1 cellular context compared by ENCODE assay signal in the genomic region with DNA sequence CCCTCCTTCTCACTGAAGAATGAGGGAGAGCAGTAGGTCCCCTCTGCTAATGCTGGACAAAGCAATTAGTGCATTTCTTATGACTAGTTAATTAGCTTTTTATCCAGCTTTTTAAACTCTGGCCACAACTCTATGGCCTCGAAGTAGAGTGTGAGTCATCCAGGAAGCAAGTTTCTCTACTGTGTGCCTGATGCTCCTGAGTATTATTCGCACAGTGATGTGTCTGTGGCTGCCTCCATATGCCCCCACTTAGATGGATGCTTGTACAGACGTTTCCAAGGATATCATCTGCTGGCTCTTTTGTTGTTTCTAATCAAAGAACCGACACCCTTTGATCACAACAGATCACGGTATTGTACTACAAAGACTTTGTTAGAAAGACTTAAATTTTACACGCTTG.
TF ChIP-seq lines count a peak whose summit lies in the region.

No MANE protein-coding gene starts in this region.

TF ChIP-seq in HepG2, 621 proteins besides CTCF, POLR2A, EP300 and RAD21 (continued from another document and continues in another):
- TF ChIP-seq, protein P1, sequence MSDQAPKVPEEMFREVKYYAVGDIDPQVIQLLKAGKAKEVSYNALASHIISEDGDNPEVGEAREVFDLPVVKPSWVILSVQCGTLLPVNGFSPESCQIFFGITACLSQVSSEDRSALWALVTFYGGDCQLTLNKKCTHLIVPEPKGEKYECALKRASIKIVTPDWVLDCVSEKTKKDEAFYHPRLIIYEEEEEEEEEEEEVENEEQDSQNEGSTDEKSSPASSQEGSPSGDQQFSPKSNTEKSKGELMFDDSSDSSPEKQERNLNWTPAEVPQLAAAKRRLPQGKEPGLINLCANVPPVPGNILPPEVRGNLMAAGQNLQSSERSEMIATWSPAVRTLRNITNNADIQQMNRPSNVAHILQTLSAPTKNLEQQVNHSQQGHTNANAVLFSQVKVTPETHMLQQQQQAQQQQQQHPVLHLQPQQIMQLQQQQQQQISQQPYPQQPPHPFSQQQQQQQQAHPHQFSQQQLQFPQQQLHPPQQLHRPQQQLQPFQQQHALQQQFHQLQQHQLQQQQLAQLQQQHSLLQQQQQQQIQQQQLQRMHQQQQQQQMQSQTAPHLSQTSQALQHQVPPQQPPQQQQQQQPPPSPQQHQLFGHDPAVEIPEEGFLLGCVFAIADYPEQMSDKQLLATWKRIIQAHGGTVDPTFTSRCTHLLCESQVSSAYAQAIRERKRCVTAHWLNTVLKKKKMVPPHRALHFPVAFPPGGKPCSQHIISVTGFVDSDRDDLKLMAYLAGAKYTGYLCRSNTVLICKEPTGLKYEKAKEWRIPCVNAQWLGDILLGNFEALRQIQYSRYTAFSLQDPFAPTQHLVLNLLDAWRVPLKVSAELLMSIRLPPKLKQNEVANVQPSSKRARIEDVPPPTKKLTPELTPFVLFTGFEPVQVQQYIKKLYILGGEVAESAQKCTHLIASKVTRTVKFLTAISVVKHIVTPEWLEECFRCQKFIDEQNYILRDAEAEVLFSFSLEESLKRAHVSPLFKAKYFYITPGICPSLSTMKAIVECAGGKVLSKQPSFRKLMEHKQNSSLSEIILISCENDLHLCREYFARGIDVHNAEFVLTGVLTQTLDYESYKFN (CRISPR knock-in tag; conservative IDR thresholded peaks at IDR 0.05) = no peak
- no peak for TF ChIP-seq TSC22D2 (CRISPR knock-in tag; IDR thresholded peaks at IDR 0.05; ENCODE audit: borderline replicate concordance)
- no peak for TF ChIP-seq ZNF207 (IDR thresholded peaks at IDR 0.05; ENCODE audit: borderline replicate concordance)
- TF ChIP-seq, protein P2, sequence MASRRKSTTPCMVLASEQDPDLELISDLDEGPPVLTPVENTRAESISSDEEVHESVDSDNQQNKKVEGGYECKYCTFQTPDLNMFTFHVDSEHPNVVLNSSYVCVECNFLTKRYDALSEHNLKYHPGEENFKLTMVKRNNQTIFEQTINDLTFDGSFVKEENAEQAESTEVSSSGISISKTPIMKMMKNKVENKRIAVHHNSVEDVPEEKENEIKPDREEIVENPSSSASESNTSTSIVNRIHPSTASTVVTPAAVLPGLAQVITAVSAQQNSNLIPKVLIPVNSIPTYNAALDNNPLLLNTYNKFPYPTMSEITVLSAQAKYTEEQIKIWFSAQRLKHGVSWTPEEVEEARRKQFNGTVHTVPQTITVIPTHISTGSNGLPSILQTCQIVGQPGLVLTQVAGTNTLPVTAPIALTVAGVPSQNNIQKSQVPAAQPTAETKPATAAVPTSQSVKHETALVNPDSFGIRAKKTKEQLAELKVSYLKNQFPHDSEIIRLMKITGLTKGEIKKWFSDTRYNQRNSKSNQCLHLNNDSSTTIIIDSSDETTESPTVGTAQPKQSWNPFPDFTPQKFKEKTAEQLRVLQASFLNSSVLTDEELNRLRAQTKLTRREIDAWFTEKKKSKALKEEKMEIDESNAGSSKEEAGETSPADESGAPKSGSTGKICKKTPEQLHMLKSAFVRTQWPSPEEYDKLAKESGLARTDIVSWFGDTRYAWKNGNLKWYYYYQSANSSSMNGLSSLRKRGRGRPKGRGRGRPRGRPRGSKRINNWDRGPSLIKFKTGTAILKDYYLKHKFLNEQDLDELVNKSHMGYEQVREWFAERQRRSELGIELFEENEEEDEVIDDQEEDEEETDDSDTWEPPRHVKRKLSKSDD (CRISPR knock-in tag; IDR thresholded peaks at IDR 0.05; ENCODE audit: low read depth) = no peak
- TF ChIP-seq MXI1 (IDR thresholded peaks at IDR 0.05; ENCODE audit: borderline replicate concordance, low read depth, low read length) = peak; percentile 15; the same call in 1 of the 3 replicates
- TF ChIP-seq SYNCRIP (IDR thresholded peaks at IDR 0.05; ENCODE audit: insufficient read depth, low read depth, low read length) = no peak
- no peak for TF ChIP-seq HDAC1 (CRISPR knock-in tag; IDR thresholded peaks at IDR 0.05)
- TF ChIP-seq SOX5 (CRISPR knock-in tag; IDR thresholded peaks at IDR 0.05; ENCODE audit: borderline replicate concordance) = peak; percentile 11; the same call in 1 of the 2 replicates
- TF ChIP-seq SNRNP70 (IDR thresholded peaks at IDR 0.05; ENCODE audit: low read depth, low read length) = no peak
- no peak for TF ChIP-seq SOX13 (IDR thresholded peaks at IDR 0.05)
- TF ChIP-seq SOX13 (CRISPR knock-in tag; conservative IDR thresholded peaks at IDR 0.05 in 1 of 2, IDR thresholded peaks at IDR 0.05 in 1 of 2) = peak in 1 of 2 experiments; percentile 19; a peak in 1 of 4 replicates
- no peak for TF ChIP-seq ZNF468 (CRISPR knock-in tag; IDR thresholded peaks at IDR 0.05)
- TF ChIP-seq REL (CRISPR knock-in tag; conservative IDR thresholded peaks at IDR 0.05) = no peak
- TF ChIP-seq, protein P3, sequence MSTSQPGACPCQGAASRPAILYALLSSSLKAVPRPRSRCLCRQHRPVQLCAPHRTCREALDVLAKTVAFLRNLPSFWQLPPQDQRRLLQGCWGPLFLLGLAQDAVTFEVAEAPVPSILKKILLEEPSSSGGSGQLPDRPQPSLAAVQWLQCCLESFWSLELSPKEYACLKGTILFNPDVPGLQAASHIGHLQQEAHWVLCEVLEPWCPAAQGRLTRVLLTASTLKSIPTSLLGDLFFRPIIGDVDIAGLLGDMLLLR (CRISPR knock-in tag; IDR thresholded peaks at IDR 0.05) = no peak
- TF ChIP-seq, protein P4, sequence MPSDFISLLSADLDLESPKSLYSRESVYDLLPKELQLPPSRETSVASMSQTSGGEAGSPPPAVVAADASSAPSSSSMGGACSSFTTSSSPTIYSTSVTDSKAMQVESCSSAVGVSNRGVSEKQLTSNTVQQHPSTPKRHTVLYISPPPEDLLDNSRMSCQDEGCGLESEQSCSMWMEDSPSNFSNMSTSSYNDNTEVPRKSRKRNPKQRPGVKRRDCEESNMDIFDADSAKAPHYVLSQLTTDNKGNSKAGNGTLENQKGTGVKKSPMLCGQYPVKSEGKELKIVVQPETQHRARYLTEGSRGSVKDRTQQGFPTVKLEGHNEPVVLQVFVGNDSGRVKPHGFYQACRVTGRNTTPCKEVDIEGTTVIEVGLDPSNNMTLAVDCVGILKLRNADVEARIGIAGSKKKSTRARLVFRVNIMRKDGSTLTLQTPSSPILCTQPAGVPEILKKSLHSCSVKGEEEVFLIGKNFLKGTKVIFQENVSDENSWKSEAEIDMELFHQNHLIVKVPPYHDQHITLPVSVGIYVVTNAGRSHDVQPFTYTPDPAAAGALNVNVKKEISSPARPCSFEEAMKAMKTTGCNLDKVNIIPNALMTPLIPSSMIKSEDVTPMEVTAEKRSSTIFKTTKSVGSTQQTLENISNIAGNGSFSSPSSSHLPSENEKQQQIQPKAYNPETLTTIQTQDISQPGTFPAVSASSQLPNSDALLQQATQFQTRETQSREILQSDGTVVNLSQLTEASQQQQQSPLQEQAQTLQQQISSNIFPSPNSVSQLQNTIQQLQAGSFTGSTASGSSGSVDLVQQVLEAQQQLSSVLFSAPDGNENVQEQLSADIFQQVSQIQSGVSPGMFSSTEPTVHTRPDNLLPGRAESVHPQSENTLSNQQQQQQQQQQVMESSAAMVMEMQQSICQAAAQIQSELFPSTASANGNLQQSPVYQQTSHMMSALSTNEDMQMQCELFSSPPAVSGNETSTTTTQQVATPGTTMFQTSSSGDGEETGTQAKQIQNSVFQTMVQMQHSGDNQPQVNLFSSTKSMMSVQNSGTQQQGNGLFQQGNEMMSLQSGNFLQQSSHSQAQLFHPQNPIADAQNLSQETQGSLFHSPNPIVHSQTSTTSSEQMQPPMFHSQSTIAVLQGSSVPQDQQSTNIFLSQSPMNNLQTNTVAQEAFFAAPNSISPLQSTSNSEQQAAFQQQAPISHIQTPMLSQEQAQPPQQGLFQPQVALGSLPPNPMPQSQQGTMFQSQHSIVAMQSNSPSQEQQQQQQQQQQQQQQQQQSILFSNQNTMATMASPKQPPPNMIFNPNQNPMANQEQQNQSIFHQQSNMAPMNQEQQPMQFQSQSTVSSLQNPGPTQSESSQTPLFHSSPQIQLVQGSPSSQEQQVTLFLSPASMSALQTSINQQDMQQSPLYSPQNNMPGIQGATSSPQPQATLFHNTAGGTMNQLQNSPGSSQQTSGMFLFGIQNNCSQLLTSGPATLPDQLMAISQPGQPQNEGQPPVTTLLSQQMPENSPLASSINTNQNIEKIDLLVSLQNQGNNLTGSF (CRISPR knock-in tag; IDR thresholded peaks at IDR 0.05) = no peak
- no peak for TF ChIP-seq IRX3 (CRISPR knock-in tag; IDR thresholded peaks at IDR 0.05; ENCODE audit: borderline replicate concordance, low read depth)
- no peak for TF ChIP-seq SNAPC2 (CRISPR knock-in tag; IDR thresholded peaks at IDR 0.05)
- no peak for TF ChIP-seq ZNF775 (CRISPR knock-in tag; IDR thresholded peaks at IDR 0.05; ENCODE audit: borderline replicate concordance)
- TF ChIP-seq, protein P5, sequence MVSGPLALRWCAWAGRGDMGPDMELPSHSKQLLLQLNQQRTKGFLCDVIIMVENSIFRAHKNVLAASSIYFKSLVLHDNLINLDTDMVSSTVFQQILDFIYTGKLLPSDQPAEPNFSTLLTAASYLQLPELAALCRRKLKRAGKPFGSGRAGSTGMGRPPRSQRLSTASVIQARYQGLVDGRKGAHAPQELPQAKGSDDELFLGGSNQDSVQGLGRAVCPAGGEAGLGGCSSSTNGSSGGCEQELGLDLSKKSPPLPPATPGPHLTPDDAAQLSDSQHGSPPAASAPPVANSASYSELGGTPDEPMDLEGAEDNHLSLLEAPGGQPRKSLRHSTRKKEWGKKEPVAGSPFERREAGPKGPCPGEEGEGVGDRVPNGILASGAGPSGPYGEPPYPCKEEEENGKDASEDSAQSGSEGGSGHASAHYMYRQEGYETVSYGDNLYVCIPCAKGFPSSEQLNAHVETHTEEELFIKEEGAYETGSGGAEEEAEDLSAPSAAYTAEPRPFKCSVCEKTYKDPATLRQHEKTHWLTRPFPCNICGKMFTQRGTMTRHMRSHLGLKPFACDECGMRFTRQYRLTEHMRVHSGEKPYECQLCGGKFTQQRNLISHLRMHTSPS (CRISPR knock-in tag; IDR thresholded peaks at IDR 0.05; ENCODE audit: low read depth) = no peak
- no peak for TF ChIP-seq TBX2 (CRISPR knock-in tag; IDR thresholded peaks at IDR 0.05; ENCODE audit: borderline replicate concordance)
- no peak for TF ChIP-seq EHMT2 (IDR thresholded peaks at IDR 0.05; ENCODE audit: borderline replicate concordance, low read depth, low read length)
- peak; percentile 50; the same call in 1 of the 2 replicates for TF ChIP-seq MED1 (CRISPR knock-in tag; IDR thresholded peaks at IDR 0.05)
- no peak for TF ChIP-seq STAT5B (CRISPR knock-in tag; IDR thresholded peaks at IDR 0.05)
- TF ChIP-seq ZFP1 (CRISPR knock-in tag; IDR thresholded peaks at IDR 0.05) = no peak
- no peak for TF ChIP-seq ZNF660 (CRISPR knock-in tag; IDR thresholded peaks at IDR 0.05; ENCODE audit: borderline replicate concordance, low read depth)
- TF ChIP-seq, protein P6, sequence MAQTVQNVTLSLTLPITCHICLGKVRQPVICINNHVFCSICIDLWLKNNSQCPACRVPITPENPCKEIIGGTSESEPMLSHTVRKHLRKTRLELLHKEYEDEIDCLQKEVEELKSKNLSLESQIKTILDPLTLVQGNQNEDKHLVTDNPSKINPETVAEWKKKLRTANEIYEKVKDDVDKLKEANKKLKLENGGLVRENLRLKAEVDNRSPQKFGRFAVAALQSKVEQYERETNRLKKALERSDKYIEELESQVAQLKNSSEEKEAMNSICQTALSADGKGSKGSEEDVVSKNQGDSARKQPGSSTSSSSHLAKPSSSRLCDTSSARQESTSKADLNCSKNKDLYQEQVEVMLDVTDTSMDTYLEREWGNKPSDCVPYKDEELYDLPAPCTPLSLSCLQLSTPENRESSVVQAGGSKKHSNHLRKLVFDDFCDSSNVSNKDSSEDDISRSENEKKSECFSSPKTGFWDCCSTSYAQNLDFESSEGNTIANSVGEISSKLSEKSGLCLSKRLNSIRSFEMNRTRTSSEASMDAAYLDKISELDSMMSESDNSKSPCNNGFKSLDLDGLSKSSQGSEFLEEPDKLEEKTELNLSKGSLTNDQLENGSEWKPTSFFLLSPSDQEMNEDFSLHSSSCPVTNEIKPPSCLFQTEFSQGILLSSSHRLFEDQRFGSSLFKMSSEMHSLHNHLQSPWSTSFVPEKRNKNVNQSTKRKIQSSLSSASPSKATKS (CRISPR knock-in tag; IDR thresholded peaks at IDR 0.05) = no peak
- TF ChIP-seq SKI (IDR thresholded peaks at IDR 0.05; ENCODE audit: partially characterized antibody) = no peak
- no peak for TF ChIP-seq NFYC (CRISPR knock-in tag; IDR thresholded peaks at IDR 0.05)
- no peak for TF ChIP-seq ZNF260 (CRISPR knock-in tag; IDR thresholded peaks at IDR 0.05; ENCODE audit: borderline replicate concordance, low read depth)
- no peak for TF ChIP-seq ZKSCAN5 (CRISPR knock-in tag; IDR thresholded peaks at IDR 0.05)
- TF ChIP-seq, protein P7, sequence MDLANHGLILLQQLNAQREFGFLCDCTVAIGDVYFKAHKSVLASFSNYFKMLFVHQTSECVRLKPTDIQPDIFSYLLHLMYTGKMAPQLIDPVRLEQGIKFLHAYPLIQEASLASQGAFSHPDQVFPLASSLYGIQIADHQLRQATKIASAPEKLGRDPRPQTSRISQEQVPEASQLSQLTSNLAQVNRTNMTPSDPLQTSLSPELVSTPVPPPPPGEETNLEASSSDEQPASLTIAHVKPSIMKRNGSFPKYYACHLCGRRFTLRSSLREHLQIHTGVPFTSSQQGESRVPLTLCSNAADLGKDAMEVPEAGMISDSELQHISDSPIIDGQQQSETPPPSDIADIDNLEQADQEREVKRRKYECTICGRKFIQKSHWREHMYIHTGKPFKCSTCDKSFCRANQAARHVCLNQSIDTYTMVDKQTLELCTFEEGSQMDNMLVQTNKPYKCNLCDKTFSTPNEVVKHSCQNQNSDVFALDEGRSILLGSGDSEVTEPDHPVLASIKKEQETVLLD (CRISPR knock-in tag; IDR thresholded peaks at IDR 0.05; ENCODE audit: low read depth) = no peak
- no peak for TF ChIP-seq MBD4 (IDR thresholded peaks at IDR 0.05; ENCODE audit: borderline replicate concordance, low read length)
- TF ChIP-seq ZNF747 (CRISPR knock-in tag; IDR thresholded peaks at IDR 0.05; ENCODE audit: borderline replicate concordance) = no peak
- no peak for TF ChIP-seq RAD51 (IDR thresholded peaks at IDR 0.05; ENCODE audit: borderline replicate concordance)
- TF ChIP-seq, protein P8, sequence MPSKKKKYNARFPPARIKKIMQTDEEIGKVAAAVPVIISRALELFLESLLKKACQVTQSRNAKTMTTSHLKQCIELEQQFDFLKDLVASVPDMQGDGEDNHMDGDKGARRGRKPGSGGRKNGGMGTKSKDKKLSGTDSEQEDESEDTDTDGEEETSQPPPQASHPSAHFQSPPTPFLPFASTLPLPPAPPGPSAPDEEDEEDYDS (CRISPR knock-in tag; IDR thresholded peaks at IDR 0.05) = no peak
- TF ChIP-seq, protein P9, sequence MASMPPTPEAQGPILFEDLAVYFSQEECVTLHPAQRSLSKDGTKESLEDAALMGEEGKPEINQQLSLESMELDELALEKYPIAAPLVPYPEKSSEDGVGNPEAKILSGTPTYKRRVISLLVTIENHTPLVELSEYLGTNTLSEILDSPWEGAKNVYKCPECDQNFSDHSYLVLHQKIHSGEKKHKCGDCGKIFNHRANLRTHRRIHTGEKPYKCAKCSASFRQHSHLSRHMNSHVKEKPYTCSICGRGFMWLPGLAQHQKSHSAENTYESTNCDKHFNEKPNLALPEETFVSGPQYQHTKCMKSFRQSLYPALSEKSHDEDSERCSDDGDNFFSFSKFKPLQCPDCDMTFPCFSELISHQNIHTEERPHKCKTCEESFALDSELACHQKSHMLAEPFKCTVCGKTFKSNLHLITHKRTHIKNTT (CRISPR knock-in tag; IDR thresholded peaks at IDR 0.05) = no peak
- TF ChIP-seq ZNF329 (CRISPR knock-in tag; IDR thresholded peaks at IDR 0.05; ENCODE audit: low read depth) = no peak
